Comparison of ENCODE assay signal across 8 cellular contexts in genomic region chr18:50288348-50289102, GRCh38. TPM values are rescaled to one million over a fixed set of nuclear protein-coding genes. Genes with fewer than 3 reads are reported as not detected.
DNase-seq lines count a peak whose midpoint lies in the region; ATAC-seq, FAIRE-seq and TF ChIP-seq lines count a peak whose summit lies in the region.
"Not testable (repeated sequence)": the region's sequence is repeated elsewhere in the genome, so short reads cannot be mapped to it uniquely, and the experiment has no call there.

No MANE protein-coding gene starts in this region.

- peaks cover 13 to 42% (median 26%) of the 10 kb centered on the region in 10 experiments for H3K4me1 ChIP-seq in BLaER1 treated with 17β-estradiol and CSF1 and Interleukin-3, amounts not matched to agents 10 nM and 100 nM
- not testable (repeated sequence) for H3K4me1 ChIP-seq in IMR-90 (ENCODE audit: control insufficient read depth, insufficient read depth, low read length); ascending aorta; endothelial cell of umbilical vein (ENCODE audit: control insufficient read depth, extremely low read depth, insufficient read depth, low read length); kidney (ENCODE audit: control insufficient read depth in 1 of 2, insufficient read depth in 1 of 2, low read depth in 1 of 2, low read length in 2 of 2); neuron (ENCODE audit: insufficient read depth, low read length)
- peaks cover 18% of the 10 kb centered on the region for H3K4me1 ChIP-seq in suprapubic skin

- CTCF ChIA-PET in IMR-90 (lab: Yijun Ruan, JAX) (interaction anchor here (1.0 kb wide), 1 partner anchor 69 kb away, joined by 3 read pairs; no protein-coding TSS in a partner anchor), endothelial cell of umbilical vein (lab: Charles Lee) (interaction anchor here (1.4 to 3.0 kb wide), 2 partner anchors 10 to 69 kb away, joined by 4 to 14 read pairs; no protein-coding TSS in a partner anchor)

- not testable (repeated sequence) for H2AK5ac ChIP-seq in IMR-90 (ENCODE audit: low read depth, low read length)

- H4K5ac ChIP-seq in IMR-90 (ENCODE audit: low read depth, low read length), result not testable (repeated sequence)

- H2BK120ac ChIP-seq in IMR-90 (ENCODE audit: low read depth, low read length), result not testable (repeated sequence)

- H3K14ac ChIP-seq in IMR-90 (replicated peaks; ENCODE audit: low read depth, low read length), result not testable (repeated sequence)

- not testable (repeated sequence) for BruUV-seq in IMR-90 (replicated peaks; lab: Mats Ljungman, UMichigan); endothelial cell of umbilical vein (replicated peaks; lab: Mats Ljungman, UMichigan)

- peaks cover 24% of the 10 kb centered on the region for H3K4me1 Mint-ChIP-seq in T-helper 17 cell

- not testable (repeated sequence) for H2BK20ac ChIP-seq in IMR-90 (ENCODE audit: low read depth, low read length)

- not testable (repeated sequence) for H3K27me3 ChIP-seq in BLaER1 treated with 17β-estradiol and CSF1 and Interleukin-3, amounts not matched to agents 10 nM and 100 nM; IMR-90 (ENCODE audit: control insufficient read depth, insufficient read depth, low read length); ascending aorta; endothelial cell of umbilical vein (ENCODE audit: control insufficient read depth in 2 of 2, insufficient read depth in 2 of 2, low read length in 2 of 2); neuron (ENCODE audit: insufficient read depth, low read length); suprapubic skin

- in situ Hi-C loops in IMR-90 (cut with MboI; ENCODE audit: low sequenced_read_pairs), result loop anchor here (25.0 kb wide), 2 partner anchors 749 to 1651 kb away; partner anchors contain the start of gene SMAD4

- not testable (repeated sequence) for H2BK5ac ChIP-seq in IMR-90 (ENCODE audit: low read depth, low read length, poor library complexity, severe bottlenecking)

- TF ChIP-seq RAD21 in IMR-90 (IDR thresholded peaks at IDR 0.05; ENCODE audit: low read length), result not testable (repeated sequence)

- H3K9ac ChIP-seq in BLaER1 treated with 17β-estradiol and CSF1 and Interleukin-3, amounts not matched to agents 10 nM and 100 nM, result peak overlapping the region; percentile 69 to 89 (median 82); a peak in 20 of 22 replicates
- not testable (repeated sequence) for H3K9ac ChIP-seq in IMR-90 (ENCODE audit: low read depth, low read length); endothelial cell of umbilical vein (replicated peaks; ENCODE audit: extremely low read depth, insufficient read depth, low read length)
- peak overlapping the region in 1 of 2 donors; percentile 92 for H3K9ac ChIP-seq in kidney (ENCODE audit: low read length in 2 of 2)

- H3K79me1 ChIP-seq in IMR-90 (ENCODE audit: low read depth in 1 of 2, low read length in 2 of 2), result peaks cover 7 to 17% of the 10 kb centered on the region in 2 experiments; a peak in 3 of 4 replicates

- TF ChIP-seq POLR2A in IMR-90 (IDR thresholded peaks at IDR 0.05; ENCODE audit: low read depth, low read length); endothelial cell of umbilical vein (IDR thresholded peaks at IDR 0.05; ENCODE audit: low read depth, low read length); suprapubic skin (IDR thresholded peaks at IDR 0.05): not testable (repeated sequence)

- H3K18ac ChIP-seq in IMR-90 (ENCODE audit: low read depth, low read length), result not testable (repeated sequence)

- not testable (repeated sequence) for H2AK9ac ChIP-seq in IMR-90 (replicated peaks; ENCODE audit: low read depth, low read length, poor library complexity)

- not testable (repeated sequence) for ATAC-seq in IMR-90 (ENCODE audit: low read depth); T-helper 17 cell

- peaks cover 24 to 30% (median 26%) of the 10 kb centered on the region in 11 experiments for H3K36me3 ChIP-seq in BLaER1 treated with 17β-estradiol and CSF1 and Interleukin-3, amounts not matched to agents 10 nM and 100 nM
- H3K36me3 ChIP-seq in IMR-90 (ENCODE audit: control insufficient read depth, insufficient read depth, low read length) (peaks cover 20% of the 10 kb centered on the region), ascending aorta (peaks cover 16 to 20% of the 10 kb centered on the region in 2 donors), endothelial cell of umbilical vein (ENCODE audit: control insufficient read depth in 2 of 2, extremely low read depth in 1 of 2, insufficient read depth in 2 of 2, low read length in 2 of 2) (peaks cover 0 to 15% of the 10 kb centered on the region in 2 experiments), kidney (ENCODE audit: control insufficient read depth in 1 of 2, insufficient read depth in 2 of 2, low read length in 2 of 2) (peaks cover 4 to 11% of the 10 kb centered on the region in 2 donors), neuron (ENCODE audit: insufficient read depth, low read length) (peaks cover 19% of the 10 kb centered on the region), suprapubic skin (peaks cover 25% of the 10 kb centered on the region)

- H3K79me2 ChIP-seq in endothelial cell of umbilical vein (ENCODE audit: control insufficient read depth, insufficient read depth, low read length), result peaks cover 13% of the 10 kb centered on the region

- dilution Hi-C loops in IMR-90 (cut with HindIII; ENCODE audit: low sequenced_read_pairs, unreplicated experiment); endothelial cell of umbilical vein (cut with MboI; ENCODE audit: extremely low pct_ligation_motif_present, low sequenced_read_pairs): not testable (repeated sequence)

- not testable (repeated sequence) for H4K91ac ChIP-seq in IMR-90 (ENCODE audit: insufficient read depth, low read depth, low read length)

- POLR2A ChIA-PET in IMR-90 (lab: Charles Lee; ENCODE audit: unreplicated experiment); endothelial cell of umbilical vein (lab: Charles Lee): not testable (repeated sequence)

- no CpG with 5 or more reads among the region's 21 CpGs for WGBS in IMR-90 (ENCODE audit: extremely low coverage in 2 of 2, insufficient read length in 1 of 2), 2 experiments
- WGBS in suprapubic skin, result 78% methylated on average over 21 of the region's 21 CpGs

- not testable (repeated sequence) for H2BK15ac ChIP-seq in IMR-90 (ENCODE audit: low read depth, low read length)

- peak overlapping the region in 10 of 11 experiments; percentile 25 to 67 (median 46); a peak in 17 of 22 replicates for H3K27ac ChIP-seq in BLaER1 treated with 17β-estradiol and CSF1 and Interleukin-3, amounts not matched to agents 10 nM and 100 nM
- not testable (repeated sequence) for H3K27ac ChIP-seq in IMR-90 (ENCODE audit: insufficient read depth, low read length); endothelial cell of umbilical vein (ENCODE audit: insufficient read depth, low read depth, low read length)
- peak overlapping the region; percentile 83 to 88 for H3K27ac ChIP-seq in ascending aorta
- H3K27ac ChIP-seq in kidney (ENCODE audit: low read depth in 2 of 2, low read length in 2 of 2), result peak overlapping the region; percentile 30 to 90
- H3K27ac ChIP-seq in suprapubic skin, result peak overlapping the region; percentile 65

- peak overlapping the region; percentile 100 for H3K4me3 Mint-ChIP-seq in T-helper 17 cell

- not testable (repeated sequence) for H3K56ac ChIP-seq in IMR-90 (ENCODE audit: extremely low read depth, insufficient read depth, low read length)

- TF ChIP-seq CTCF in IMR-90 (conservative IDR thresholded peaks at IDR 0.05; ENCODE audit: low read depth, low read length); ascending aorta (IDR thresholded peaks at IDR 0.05); endothelial cell of umbilical vein (IDR thresholded peaks at IDR 0.05; ENCODE audit: extremely low read depth in 1 of 2, insufficient read depth in 1 of 2, low read depth in 1 of 2, low read length in 2 of 2); kidney (IDR thresholded peaks at IDR 0.05; ENCODE audit: borderline replicate concordance, extremely low read depth, insufficient read depth); suprapubic skin (IDR thresholded peaks at IDR 0.05): not testable (repeated sequence)

- DNase-seq in IMR-90; T-helper 17 cell; ascending aorta (ENCODE audit: low spot score in 2 of 2); endothelial cell of umbilical vein (ENCODE audit: low read depth, low spot score); kidney; suprapubic skin (ENCODE audit: low spot score in 2 of 2): not testable (repeated sequence)

- peak overlapping the region; percentile 99 for H3K27ac Mint-ChIP-seq in T-helper 17 cell

- not testable (repeated sequence) for FAIRE-seq in endothelial cell of umbilical vein (lab: Jason Lieb, UNC)
- FAIRE-seq in kidney (lab: Jason Lieb, UNC), result peak; percentile 57

- H4K20me1 ChIP-seq in BLaER1 treated with 17β-estradiol and CSF1 and Interleukin-3, amounts not matched to agents 10 nM and 100 nM, result peaks cover 0 to 22% (median 10%) of the 10 kb centered on the region in 11 experiments; a peak in 10 of 22 replicates
- not testable (repeated sequence) for H4K20me1 ChIP-seq in IMR-90 (ENCODE audit: insufficient read depth, low read length); endothelial cell of umbilical vein (replicated peaks; ENCODE audit: control insufficient read depth, extremely low read depth, insufficient read depth, low read length)

- not testable (repeated sequence) for H3K9me3 ChIP-seq in BLaER1 treated with 17β-estradiol and CSF1 and Interleukin-3, amounts not matched to agents 10 nM and 100 nM (replicated peaks in 1 of 11); IMR-90 (ENCODE audit: control insufficient read depth, insufficient read depth, low read length); T-helper 17 cell (ENCODE audit: control insufficient read depth, low read length, poor library complexity, severe bottlenecking); ascending aorta; endothelial cell of umbilical vein (replicated peaks; ENCODE audit: control insufficient read depth, insufficient read depth, low read length); kidney (ENCODE audit: control insufficient read depth in 1 of 2, low read length in 2 of 2); neuron (ENCODE audit: low read length); suprapubic skin

- TF ChIP-seq EP300 in suprapubic skin (IDR thresholded peaks at IDR 0.05), result not testable (repeated sequence)

- H3K27me3 Mint-ChIP-seq in T-helper 17 cell, result not testable (repeated sequence)

- intact Hi-C loops in IMR-90 (cut with micrococcal nuclease), result loop anchor here (5.0 to 10.0 kb wide), 2 partner anchors 69 to 794 kb away; partner anchors contain the start of gene RPL17
- intact Hi-C loops in ascending aorta (cut with DNase I), result loop anchor here (5.0 to 10.0 kb wide), 3 partner anchors 366 to 679 kb away; partner anchors contain the start of genes ELAC1 and ME2
- intact Hi-C loops in endothelial cell of umbilical vein (cut with micrococcal nuclease); kidney (cut with DNase I): not testable (repeated sequence)

- H3K23ac ChIP-seq in IMR-90 (ENCODE audit: low read depth, low read length), result not testable (repeated sequence)

- peak overlapping the region; percentile 99 for H2AFZ ChIP-seq in IMR-90 (replicated peaks; ENCODE audit: low read length, poor library complexity)
- peak overlapping the region; percentile 91 for H2AFZ ChIP-seq in endothelial cell of umbilical vein (ENCODE audit: low read depth, low read length)
- peak overlapping the region; percentile 30 for H2AFZ ChIP-seq in neuron (ENCODE audit: low read depth, low read length)

- H4K8ac ChIP-seq in IMR-90 (ENCODE audit: low read depth in 2 of 2, low read length in 2 of 2), result peak overlapping the region; percentile 47 to 93; a peak in 3 of 4 replicates

- peak overlapping the region; percentile 61 to 86 (median 78) for H3K4me2 ChIP-seq in BLaER1 treated with 17β-estradiol and CSF1 and Interleukin-3, amounts not matched to agents 10 nM and 100 nM
- H3K4me2 ChIP-seq in IMR-90 (ENCODE audit: low read depth, low read length), result peak overlapping the region; percentile 74
- H3K4me2 ChIP-seq in endothelial cell of umbilical vein (ENCODE audit: insufficient read depth, low read length), result peak overlapping the region; percentile 61

- not testable (repeated sequence) for H3K9me1 ChIP-seq in IMR-90 (ENCODE audit: insufficient read depth, low read length); endothelial cell of umbilical vein (replicated peaks; ENCODE audit: control insufficient read depth, extremely low read depth, insufficient read depth, low read length)

- peak overlapping the region; percentile 66; the same call in 1 of the 2 replicates for H3K4ac ChIP-seq in IMR-90 (ENCODE audit: low read depth, low read length)

- H3K4me3 ChIP-seq in BLaER1 treated with 17β-estradiol and CSF1 and Interleukin-3, amounts not matched to agents 10 nM and 100 nM, result peak overlapping the region; percentile 73 to 98 (median 88)
- peak overlapping the region; percentile 60 for H3K4me3 ChIP-seq in IMR-90 (ENCODE audit: insufficient read depth, low read depth, low read length)
- H3K4me3 ChIP-seq in ascending aorta, result peak overlapping the region; percentile 68 to 80
- H3K4me3 ChIP-seq in endothelial cell of umbilical vein (replicated peaks in 1 of 3; ENCODE audit: insufficient read depth in 1 of 3, low read depth in 1 of 3, low read length in 3 of 3), result peak overlapping the region; percentile 2 to 63 (median 55)
- H3K4me3 ChIP-seq in kidney (ENCODE audit: low read length in 2 of 2), result peak overlapping the region; percentile 91 to 97
- H3K4me3 ChIP-seq in neuron (ENCODE audit: low read length), result peak overlapping the region; percentile 76
- H3K4me3 ChIP-seq in suprapubic skin, result peak overlapping the region; percentile 88

- H3K36me3 Mint-ChIP-seq in T-helper 17 cell (ENCODE audit: low read depth), result peaks cover 15% of the 10 kb centered on the region

RNA-seq across cellular contexts. Expression of gene CXXC1, which starts 1.0 kb away (rescaled TPM):
- total RNA-seq in IMR-90 (2012; rRNA removed), result 24.0 and 29.4 TPM in 2 replicates
- 66.2 and 81.6 TPM in 2 replicates for polyA plus RNA-seq in IMR-90 (2012; rRNA removed)
- 57.6 and 61.0 TPM in 2 replicates for polyA plus RNA-seq in IMR-90 (2012; cell fraction: cytosol; rRNA removed)
- 342 and 639 TPM in 2 replicates for polyA plus RNA-seq in IMR-90 (2012; cell fraction: nucleus; rRNA removed; ENCODE audit: low replicate concordance)
- total RNA-seq in T-helper 17 cell, result 100 to 1,000 TPM; 118 to 129 TPM
- 171 TPM for total RNA-seq in ascending aorta
- total RNA-seq in endothelial cell of umbilical vein, result 64.4 and 66.9 TPM in 2 replicates
- polyA plus RNA-seq in endothelial cell of umbilical vein, result 128 and 153 TPM in 2 replicates
- 53.5 and 68.2 TPM in 2 replicates for polyA plus RNA-seq in endothelial cell of umbilical vein (2011; cell fraction: cytosol; rRNA removed)
- polyA plus RNA-seq in endothelial cell of umbilical vein (2011; cell fraction: nucleus; rRNA removed), result 285 and 301 TPM in 2 replicates
- 36.6 and 36.7 TPM in 2 replicates for polyA plus RNA-seq in endothelial cell of umbilical vein (2012)
- 37.7 and 39.4 TPM in 2 replicates for polyA minus RNA-seq in endothelial cell of umbilical vein
- polyA minus RNA-seq in endothelial cell of umbilical vein (2011; cell fraction: cytosol; rRNA and poly(A)+ RNA removed), result 25.9 TPM
- polyA minus RNA-seq in endothelial cell of umbilical vein (2011; cell fraction: nucleus; rRNA and poly(A)+ RNA removed), result 26.5 and 44.5 TPM in 2 replicates
- total RNA-seq in kidney, result 88.7 TPM
- 39.0 TPM for polyA plus RNA-seq in kidney (ENCODE audit: insufficient read depth, low read depth, low replicate concordance)
- total RNA-seq in suprapubic skin, result 100 to 1,000 TPM; 102 to 193 (median 107) TPM

RNA-seq across cellular contexts. Expression of gene MBD1, which starts 7.2 kb away (rescaled TPM):
- total RNA-seq in IMR-90 (2012; rRNA removed) (31.7 TPM in 2 replicates), T-helper 17 cell (10 to 100 TPM; 88.9 to 89.1 TPM), ascending aorta (53.4 TPM), endothelial cell of umbilical vein (77.5 and 78.6 TPM in 2 replicates), kidney (79.3 TPM), suprapubic skin (100 to 1,000 TPM; 107 to 145 (median 110) TPM)
- polyA plus RNA-seq in IMR-90 (2012; rRNA removed) (56.5 and 61.3 TPM in 2 replicates), endothelial cell of umbilical vein (57.2 and 61.1 TPM in 2 replicates), kidney (ENCODE audit: insufficient read depth, low read depth, low replicate concordance) (24.7 TPM)
- 50.3 and 57.0 TPM in 2 replicates for polyA plus RNA-seq in IMR-90 (2012; cell fraction: cytosol; rRNA removed)
- 228 and 398 TPM in 2 replicates for polyA plus RNA-seq in IMR-90 (2012; cell fraction: nucleus; rRNA removed; ENCODE audit: low replicate concordance)
- 48.9 and 56.1 TPM in 2 replicates for polyA plus RNA-seq in endothelial cell of umbilical vein (2011; cell fraction: cytosol; rRNA removed)
- 239 and 274 TPM in 2 replicates for polyA plus RNA-seq in endothelial cell of umbilical vein (2011; cell fraction: nucleus; rRNA removed)
- 35.7 and 41.3 TPM in 2 replicates for polyA plus RNA-seq in endothelial cell of umbilical vein (2012)
- 51.8 and 55.2 TPM in 2 replicates for polyA minus RNA-seq in endothelial cell of umbilical vein
- polyA minus RNA-seq in endothelial cell of umbilical vein (2011; cell fraction: cytosol; rRNA and poly(A)+ RNA removed), result 30.0 TPM
- polyA minus RNA-seq in endothelial cell of umbilical vein (2011; cell fraction: nucleus; rRNA and poly(A)+ RNA removed), result 53.7 and 69.7 TPM in 2 replicates

RNA-seq across cellular contexts. Expression of gene CFAP53, which starts 22.2 kb away (rescaled TPM):
- total RNA-seq in IMR-90 (2012; rRNA removed) (under 0.01 TPM in 2 replicates), T-helper 17 cell (under 1 TPM; 0.42 to 0.70 TPM), ascending aorta (not detected), endothelial cell of umbilical vein (0.16 and 0.18 TPM in 2 replicates), kidney (1.3 TPM), suprapubic skin (under 1 TPM in 1 of 4 donors, not detected in 3; 0.34 TPM)
- polyA plus RNA-seq in IMR-90 (2012; rRNA removed) (0.12 and 0.22 TPM in 2 replicates), endothelial cell of umbilical vein (0.10 and 0.12 TPM in 2 replicates), kidney (ENCODE audit: insufficient read depth, low read depth, low replicate concordance) (3.9 TPM)
- polyA plus RNA-seq in IMR-90 (2012; cell fraction: cytosol; rRNA removed), result 0.08 and 0.12 TPM in 2 replicates
- 0.09 TPM in 1 of 2 replicates, not detected in the other for polyA plus RNA-seq in IMR-90 (2012; cell fraction: nucleus; rRNA removed; ENCODE audit: low replicate concordance)
- polyA plus RNA-seq in endothelial cell of umbilical vein (2011; cell fraction: cytosol; rRNA removed), result 0.06 and 0.10 TPM in 2 replicates
- polyA plus RNA-seq in endothelial cell of umbilical vein (2011; cell fraction: nucleus; rRNA removed), result 0.14 and 0.17 TPM in 2 replicates
- polyA plus RNA-seq in endothelial cell of umbilical vein (2012), result 0.18 TPM in 1 of 2 replicates, not detected in the other
- not detected in 2 replicates for polyA minus RNA-seq in endothelial cell of umbilical vein
- 0.72 TPM for polyA minus RNA-seq in endothelial cell of umbilical vein (2011; cell fraction: cytosol; rRNA and poly(A)+ RNA removed)
- polyA minus RNA-seq in endothelial cell of umbilical vein (2011; cell fraction: nucleus; rRNA and poly(A)+ RNA removed), result not detected in 2 replicates

Comparison
In these comparisons a context has a peak if more than half of its experiments do, and no peak if none do; other contexts are left out.
1. H2AFZ ChIP-seq: peak in every context shown above with its lines; median percentile 99 in IMR-90; 91 in endothelial cell of umbilical vein; 30 in neuron.